In the genomic region with DNA sequence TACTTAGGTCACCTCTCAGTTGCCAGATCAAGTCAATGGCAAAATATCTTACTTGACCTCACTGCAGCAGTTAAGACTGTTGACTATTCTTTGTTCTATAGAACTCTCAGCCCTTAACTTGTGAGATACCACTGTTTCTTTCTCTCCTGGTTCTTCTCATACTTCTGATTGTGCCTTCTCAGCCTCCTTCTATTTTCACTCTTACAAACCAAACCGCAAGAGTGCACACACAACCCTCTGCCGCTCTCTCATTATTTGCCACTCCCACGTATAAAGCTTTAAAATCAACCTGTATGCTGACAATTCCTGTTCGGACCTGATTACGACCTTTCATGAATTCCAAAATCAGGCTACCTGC, we compare ENCODE assay signal across 14 cellular contexts. TPM values are rescaled to one million over a fixed set of nuclear protein-coding genes. Genes with fewer than 3 reads are reported as not detected.
DNase-seq lines count a peak whose midpoint lies in the region; ATAC-seq, FAIRE-seq and TF ChIP-seq lines count a peak whose summit lies in the region.
"Had no signal": no experiment of that assay in that cellular context is flagged by ENCODE, and none has a peak within 500 bp of the region (broad histone marks: within the 10 kb centered on the region; RNA-seq: fewer than 3 reads in every experiment).

No MANE protein-coding gene starts in this region.

- peak overlapping the region; percentile 70 for H3K27ac ChIP-seq in RWPE2 (ENCODE audit: poor library complexity, severe bottlenecking)
- no peak overlapping the region for H3K27ac ChIP-seq in kidney (ENCODE audit: low read depth in 2 of 2, low read length in 2 of 2)

- no peak overlapping the region for H3K4me3 Mint-ChIP-seq in T-helper 17 cell
- H3K4me3 Mint-ChIP-seq: stimulated activated naive CD8-positive, alpha-beta T cell treated with anti-CD3 and anti-CD28 coated beads, Interleukin-15, Interleukin-2, amounts not matched to agents 100 ng/mL and 50 ng/mL, for 24 hours had no signal

- no peaks in the 10 kb centered on the region for H3K9me3 ChIP-seq in RWPE2 (ENCODE audit: severe bottlenecking)
- H3K9me3 ChIP-seq in MG63: no peaks in the 10 kb centered on the region
- no peaks in the 10 kb centered on the region for H3K9me3 ChIP-seq in T-helper 17 cell (ENCODE audit: control insufficient read depth, low read length, poor library complexity, severe bottlenecking)
- no peaks in the 10 kb centered on the region for H3K9me3 ChIP-seq in kidney (ENCODE audit: control insufficient read depth in 1 of 2, low read length in 2 of 2)
- H3K9me3 ChIP-seq: mucosa of descending colon had no signal

- peaks cover 75% of the 10 kb centered on the region for H3K36me3 ChIP-seq in RWPE2 (ENCODE audit: low read depth)
- peaks cover 30% of the 10 kb centered on the region for H3K36me3 ChIP-seq in MG63
- H3K36me3 ChIP-seq in kidney (ENCODE audit: control insufficient read depth in 1 of 2, insufficient read depth in 2 of 2, low read length in 2 of 2): no peaks in the 10 kb centered on the region

- H3K27ac Mint-ChIP-seq in T-helper 17 cell: no peak overlapping the region
- H3K27ac Mint-ChIP-seq: stimulated activated naive CD8-positive, alpha-beta T cell treated with anti-CD3 and anti-CD28 coated beads, Interleukin-15, Interleukin-2, amounts not matched to agents 100 ng/mL and 50 ng/mL, for 24 hours had no signal

- no peak for TF ChIP-seq CTCF in RWPE2 (IDR thresholded peaks at IDR 0.05; ENCODE audit: poor library complexity, severe bottlenecking)
- no peak for TF ChIP-seq CTCF in kidney (IDR thresholded peaks at IDR 0.05; ENCODE audit: borderline replicate concordance, extremely low read depth, insufficient read depth)

- intact Hi-C loops in kidney (cut with DNase I): no loop called here

- no peak overlapping the region for H3K9ac ChIP-seq in kidney (ENCODE audit: low read length in 2 of 2)

- no peaks in the 10 kb centered on the region for H3K36me3 Mint-ChIP-seq in T-helper 17 cell (ENCODE audit: low read depth)

- DNase-seq in RWPE2 (ENCODE audit: low spot score) (no peak), MG63 (no peak), T-helper 17 cell (no peak), NCI-H146 treated with DMSO at 0.1 percent for 48 hours (lab: John Stamatoyannopoulos, UW; ENCODE audit: unreplicated experiment) (no peak), kidney (no peak)
- DNase-seq: activated T-cell treated with anti-CD3 and anti-CD28 coated beads, Interleukin-2, amount 50 U/mL, for 48 hours; head of caudate nucleus; mucosa of descending colon; NCI-H226 had no signal

- H3K4me3 ChIP-seq in RWPE2 (ENCODE audit: severe bottlenecking) (no peak overlapping the region), MG63 (no peak overlapping the region), kidney (ENCODE audit: low read length in 2 of 2) (no peak overlapping the region)
- H3K4me3 ChIP-seq: mucosa of descending colon had no signal

- H3K27me3 ChIP-seq in RWPE2 (ENCODE audit: insufficient read depth, poor library complexity, severe bottlenecking) (no peaks in the 10 kb centered on the region), MG63 (no peaks in the 10 kb centered on the region)

- FAIRE-seq in kidney (lab: Jason Lieb, UNC): no peak
- FAIRE-seq: colon had no signal

- peaks cover 35% of the 10 kb centered on the region for H3K27me3 Mint-ChIP-seq in T-helper 17 cell

- ATAC-seq in GM18517 (IDR thresholded peaks at IDR 0.05; ENCODE audit: unreplicated experiment) (peak; percentile 41), GM21515 (IDR thresholded peaks at IDR 0.05; ENCODE audit: unreplicated experiment) (peak; percentile 35), HG03097 (IDR thresholded peaks at IDR 0.05; ENCODE audit: low FRiP score, unreplicated experiment) (peak; percentile 17), RWPE2 (ENCODE audit: low read depth) (no peak), T-helper 17 cell (no peak)
- ATAC-seq: mucosa of descending colon had no signal

- H3K4me1 Mint-ChIP-seq in T-helper 17 cell: peaks cover 7% of the 10 kb centered on the region

- H3K4me1 ChIP-seq in RWPE2 (ENCODE audit: insufficient read depth, poor library complexity, severe bottlenecking) (peaks cover 14% of the 10 kb centered on the region), kidney (ENCODE audit: control insufficient read depth in 1 of 2, insufficient read depth in 1 of 2, low read depth in 1 of 2, low read length in 2 of 2) (peaks cover 5% of the 10 kb centered on the region in 2 donors)

RNA-seq across cellular contexts. Expression of a gene that starts 4.5 kb away (rescaled TPM):
- total RNA-seq in MG63 (2014; rRNA removed; shearing (Covaris generic); ENCODE audit: low replicate concordance): 2.4 and 2.5 TPM in 2 replicates
- under 1 TPM; 0.10 to 0.42 TPM for total RNA-seq in T-helper 17 cell
- total RNA-seq in kidney: 0.28 TPM
- not detected for polyA plus RNA-seq in kidney (ENCODE audit: insufficient read depth, low read depth, low replicate concordance)

Comparison
In these comparisons a context has a peak if more than half of its experiments do, and no peak if none do; other contexts are left out.
1. ATAC-seq: peak in GM18517 (single experiment), GM21515 (single experiment) and HG03097 (single experiment); none in RWPE2 (single experiment) and T-helper 17 cell (single experiment).